Comparison of ENCODE assay signal across 29 cellular contexts in the genomic region with DNA sequence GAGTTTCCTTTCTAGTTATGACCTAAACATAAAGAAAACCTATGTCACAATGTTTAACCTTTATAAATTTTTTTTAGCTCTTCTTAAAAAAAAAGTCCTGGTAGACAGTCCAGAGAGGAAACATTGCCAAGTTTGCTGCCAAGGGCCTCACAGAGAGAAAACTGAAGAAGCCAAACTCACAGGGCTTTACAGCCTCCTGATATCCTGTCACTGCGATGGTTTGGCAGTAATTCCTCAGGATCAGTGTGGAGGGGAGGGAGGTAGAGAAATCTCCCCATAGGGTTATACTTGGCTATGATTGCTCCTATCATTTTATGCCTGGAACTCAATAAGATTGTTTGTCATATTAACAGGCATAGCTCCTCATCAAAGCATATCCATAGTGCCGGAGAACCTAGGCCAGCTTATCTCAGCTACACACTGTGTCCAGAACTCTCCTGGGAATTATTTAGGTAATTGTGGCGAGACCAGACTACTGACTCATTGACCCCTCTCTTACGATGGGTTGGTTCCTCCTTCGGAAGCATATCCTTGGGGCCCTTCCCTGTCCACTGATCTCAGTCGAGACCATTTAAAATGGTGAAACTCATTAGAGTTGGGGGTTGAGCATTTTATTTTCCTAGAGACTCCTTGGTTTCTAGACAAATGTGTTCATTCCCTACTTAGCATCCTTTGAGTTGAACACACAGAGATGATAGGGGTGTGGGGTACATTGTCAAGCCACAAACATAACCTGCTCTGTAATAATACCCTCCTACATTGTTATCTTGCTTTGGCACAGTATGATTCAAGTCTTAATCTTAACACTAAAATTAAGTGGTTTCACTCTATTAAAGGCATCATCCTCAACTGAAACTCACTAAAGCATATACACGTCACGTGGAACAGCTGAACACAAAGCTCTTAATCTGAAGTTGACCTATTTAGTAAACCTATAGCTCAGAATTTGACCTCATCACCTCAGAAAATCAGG. TPM values are rescaled to one million over a fixed set of nuclear protein-coding genes. Genes with fewer than 3 reads are reported as not detected.
DNase-seq lines count a peak whose midpoint lies in the region; ATAC-seq, FAIRE-seq and TF ChIP-seq lines count a peak whose summit lies in the region.
"Had no signal": no experiment of that assay in that cellular context is flagged by ENCODE, and none has a peak within 500 bp of the region (broad histone marks: within the 10 kb centered on the region; RNA-seq: fewer than 3 reads in every experiment).

No MANE protein-coding gene starts in this region.

- H3K79me2 ChIP-seq in astrocyte (ENCODE audit: insufficient read depth, low read length): no peaks in the 10 kb centered on the region
- no peaks in the 10 kb centered on the region for H3K79me2 ChIP-seq in smooth muscle cell (ENCODE audit: low read depth)
- no peaks in the 10 kb centered on the region for H3K79me2 ChIP-seq in mesendoderm (ENCODE audit: control insufficient read depth, insufficient read depth, low read length)

- no peak overlapping the region for H2AFZ ChIP-seq in astrocyte (ENCODE audit: low read depth, low read length)
- H2AFZ ChIP-seq in smooth muscle cell (ENCODE audit: low read depth): no peak overlapping the region

- no peaks in the 10 kb centered on the region for H3K27me3 ChIP-seq in astrocyte (ENCODE audit: insufficient read depth, low read length)
- no peaks in the 10 kb centered on the region for H3K27me3 ChIP-seq in esophagus (ENCODE audit: control insufficient read depth in 1 of 2, insufficient read depth in 2 of 2, low read length in 2 of 2)
- H3K27me3 ChIP-seq in smooth muscle cell (ENCODE audit: low read depth): no peaks in the 10 kb centered on the region
- no peaks in the 10 kb centered on the region for H3K27me3 ChIP-seq in mesendoderm (ENCODE audit: insufficient read depth, low read length, poor library complexity)
- H3K27me3 ChIP-seq: ovary had no signal

- H3K4ac ChIP-seq in mesendoderm (ENCODE audit: low read depth, low read length): no peak overlapping the region

- no peak overlapping the region for H2AK5ac ChIP-seq in mesendoderm (ENCODE audit: low read length)

- H3K36me3 ChIP-seq in astrocyte (ENCODE audit: insufficient read depth, low read length) (no peaks in the 10 kb centered on the region), esophagus (ENCODE audit: control insufficient read depth in 2 of 2, insufficient read depth in 2 of 2, low read length in 1 of 2) (no peaks in the 10 kb centered on the region), smooth muscle cell (ENCODE audit: low read depth) (no peaks in the 10 kb centered on the region), mesendoderm (ENCODE audit: control insufficient read depth, insufficient read depth, low read length) (no peaks in the 10 kb centered on the region)
- H3K36me3 ChIP-seq: ovary had no signal

- no peak for FAIRE-seq in astrocyte (lab: Jason Lieb, UNC)
- FAIRE-seq: A204.1, endometrium, keratinocyte, small intestine had no signal

- H3K27ac ChIP-seq in astrocyte (ENCODE audit: low read depth, low read length) (no peak overlapping the region), esophagus (ENCODE audit: low read depth in 2 of 2, low read length in 1 of 2) (peak overlapping the region; percentile 61 to 63), smooth muscle cell (ENCODE audit: low read depth) (peak overlapping the region; percentile 73), mesendoderm (ENCODE audit: low read depth, low read length) (no peak overlapping the region)
- H3K27ac ChIP-seq: ovary, VCaP had no signal

- H3K23ac ChIP-seq in mesendoderm (ENCODE audit: low read length): no peak overlapping the region

- H3K79me1 ChIP-seq in mesendoderm (ENCODE audit: low read length): no peaks in the 10 kb centered on the region

- no peak overlapping the region for H3K4me3 Mint-ChIP-seq in activated CD4-positive, alpha-beta T cell treated with anti-CD3 and anti-CD28 coated beads for 36 hours
- H3K4me3 Mint-ChIP-seq in astrocyte (ENCODE audit: unreplicated experiment): no peak overlapping the region
- H3K4me3 Mint-ChIP-seq: activated naive CD4-positive, alpha-beta T cell treated with anti-CD3 and anti-CD28 coated beads, Interleukin-2, amount 10 ng/mL, durations not matched to agents 7 days and 5 days; activated T-helper 1 cell treated with anti-CD3 and anti-CD28 coated beads, Interleukin-12 subunit alpha, Interleukin-12 subunit beta, Interleukin-2, Interleukin-4 antibody, amounts not matched to agents 30 ng/mL and 10 ng/mL and 1 ng/mL, durations not matched to agents 14 hours and 24 hours and 36 hours; CD4-positive, alpha-beta memory T cell; GM23338; IgD-negative memory B cell; T-helper 2 cell treated with Interferon-gamma antibody and Interleukin-4, amounts not matched to agents 5 μg/mL and 100 μg/mL, for 36 hours had no signal

- H3K4me3 ChIP-seq in astrocyte (ENCODE audit: insufficient read depth, low read depth, low read length) (no peak overlapping the region), esophagus (ENCODE audit: low read depth in 1 of 2, low read length in 2 of 2) (no peak overlapping the region), smooth muscle cell (no peak overlapping the region), mesendoderm (ENCODE audit: low read length) (no peak overlapping the region)
- H3K4me3 ChIP-seq: GM23338, mucosa of descending colon, ovary had no signal

- H3F3A ChIP-seq in smooth muscle cell (ENCODE audit: low read depth): no peaks in the 10 kb centered on the region

- H4K20me1 ChIP-seq in astrocyte (ENCODE audit: insufficient read depth, low read length): no peaks in the 10 kb centered on the region
- no peaks in the 10 kb centered on the region for H4K20me1 ChIP-seq in smooth muscle cell (ENCODE audit: low read depth)

- no peaks in the 10 kb centered on the region for H3K9me3 Mint-ChIP-seq in activated CD4-positive, alpha-beta T cell treated with anti-CD3 and anti-CD28 coated beads for 36 hours (ENCODE audit: low read depth)
- no peaks in the 10 kb centered on the region for H3K9me3 Mint-ChIP-seq in astrocyte (ENCODE audit: unreplicated experiment)
- H3K9me3 Mint-ChIP-seq: activated naive CD4-positive, alpha-beta T cell treated with anti-CD3 and anti-CD28 coated beads, Interleukin-2, amount 10 ng/mL, durations not matched to agents 7 days and 5 days; CD4-positive, alpha-beta memory T cell; GM23338; IgD-negative memory B cell; T-helper 2 cell treated with Interferon-gamma antibody and Interleukin-4, amounts not matched to agents 5 μg/mL and 100 μg/mL, for 36 hours had no signal

- peaks cover 11% of the 10 kb centered on the region for H3K4me1 Mint-ChIP-seq in activated CD4-positive, alpha-beta T cell treated with anti-CD3 and anti-CD28 coated beads for 36 hours
- peaks cover 15% of the 10 kb centered on the region for H3K4me1 Mint-ChIP-seq in astrocyte (ENCODE audit: low read depth, unreplicated experiment)
- H3K4me1 Mint-ChIP-seq: GM23338 had no signal

- TF ChIP-seq CTCF in astrocyte (IDR thresholded peaks at IDR 0.05; ENCODE audit: insufficient read depth, low read depth, low read length) (no peak), smooth muscle cell (IDR thresholded peaks at IDR 0.05; ENCODE audit: borderline replicate concordance, insufficient read depth, poor library complexity, severe bottlenecking) (no peak)

- intact Hi-C loops in activated CD4-positive, alpha-beta T cell treated with anti-CD3 and anti-CD28 coated beads for 36 hours (cut with DNase I, micrococcal nuclease): no loop called here

- H3K36me3 Mint-ChIP-seq in activated CD4-positive, alpha-beta T cell treated with anti-CD3 and anti-CD28 coated beads for 36 hours (ENCODE audit: low read depth): no peaks in the 10 kb centered on the region
- H3K36me3 Mint-ChIP-seq in astrocyte (ENCODE audit: low read depth, unreplicated experiment): no peaks in the 10 kb centered on the region
- H3K36me3 Mint-ChIP-seq: activated naive CD4-positive, alpha-beta T cell treated with anti-CD3 and anti-CD28 coated beads, Interleukin-2, amount 10 ng/mL, durations not matched to agents 7 days and 5 days; CD4-positive, alpha-beta memory T cell; IgD-negative memory B cell had no signal

- no peak for DNase-seq in activated CD4-positive, alpha-beta T cell treated with anti-CD3 and anti-CD28 coated beads for 36 hours
- no peak for DNase-seq in activated CD4-positive, alpha-beta T cell treated with anti-CD3 and anti-CD28 coated beads, Interleukin-2, amount 50 U/mL, for 4 hours
- DNase-seq in astrocyte (ENCODE audit: low read depth) (peak; percentile 82), smooth muscle cell (lab: John Stamatoyannopoulos, UW; ENCODE audit: unreplicated experiment) (no peak), mesendoderm (no peak), NCI-H2196 (lab: John Stamatoyannopoulos, UW; ENCODE audit: unreplicated experiment) (no peak), NCI-H1092 (lab: John Stamatoyannopoulos, UW) (no peak)
- DNase-seq: activated naive CD4-positive, alpha-beta T cell treated with anti-CD3 and anti-CD28 coated beads, Interleukin-2, amount 10 ng/mL, durations not matched to agents 7 days and 5 days; amygdala; CD4-positive, alpha-beta memory T cell; dermis blood vessel endothelial cell; EL; left ventricle myocardium superior; mucosa of descending colon; NCI-H2029 treated with DMSO at 0.1 percent for 48 hours; NCI-H748 treated with DMSO at 0.1 percent for 48 hours; ovary; small intestine; trophoblast cell had no signal

- no peak overlapping the region for H2BK120ac ChIP-seq in mesendoderm (ENCODE audit: low read depth, low read length)

- H4K8ac ChIP-seq in mesendoderm (ENCODE audit: low read depth, low read length): no peak overlapping the region

- no peak overlapping the region for H2BK5ac ChIP-seq in mesendoderm (ENCODE audit: low read length)

- no peak overlapping the region for H3K56ac ChIP-seq in mesendoderm (ENCODE audit: low read length)

- no peak overlapping the region for H3K9ac ChIP-seq in astrocyte (ENCODE audit: low read length)
- peak overlapping the region; percentile 25 for H3K9ac ChIP-seq in smooth muscle cell (ENCODE audit: low read depth)
- no peak overlapping the region for H3K9ac ChIP-seq in mesendoderm (ENCODE audit: low read length)

- ATAC-seq in activated CD4-positive, alpha-beta T cell treated with anti-CD3 and anti-CD28 coated beads for 36 hours: peak; percentile 26
- ATAC-seq: GM23338, left ventricle myocardium superior, mucosa of descending colon had no signal

- peak overlapping the region; percentile 1 for H3K4me2 ChIP-seq in astrocyte (ENCODE audit: low read length)
- H3K4me2 ChIP-seq in smooth muscle cell: peak overlapping the region; percentile 2
- no peak overlapping the region for H3K4me2 ChIP-seq in mesendoderm (ENCODE audit: low read length)
- H3K4me2 ChIP-seq: GM23338 had no signal

- no peak overlapping the region for H3K18ac ChIP-seq in mesendoderm (ENCODE audit: low read length)

- H3K27me3 Mint-ChIP-seq in activated CD4-positive, alpha-beta T cell treated with anti-CD3 and anti-CD28 coated beads for 36 hours: peaks cover 4% of the 10 kb centered on the region
- no peaks in the 10 kb centered on the region for H3K27me3 Mint-ChIP-seq in astrocyte (ENCODE audit: low read depth, unreplicated experiment)
- H3K27me3 Mint-ChIP-seq: activated naive CD4-positive, alpha-beta T cell treated with anti-CD3 and anti-CD28 coated beads, Interleukin-2, amount 10 ng/mL, durations not matched to agents 7 days and 5 days; CD4-positive, alpha-beta memory T cell had no signal

- H3K9me3 ChIP-seq in astrocyte (ENCODE audit: insufficient read depth, low read depth, low read length): no peaks in the 10 kb centered on the region
- H3K9me3 ChIP-seq in esophagus (ENCODE audit: control insufficient read depth in 2 of 2, insufficient read depth in 1 of 2, low read depth in 1 of 2, low read length in 1 of 2): no peaks in the 10 kb centered on the region
- no peaks in the 10 kb centered on the region for H3K9me3 ChIP-seq in smooth muscle cell (replicated peaks; ENCODE audit: low read depth)
- H3K9me3 ChIP-seq: mucosa of descending colon, ovary had no signal

- CTCF ChIA-PET in activated CD4-positive, alpha-beta T cell treated with anti-CD3 and anti-CD28 coated beads for 36 hours (lab: Charles Lee): no interaction called here

- H2BK15ac ChIP-seq in mesendoderm (replicated peaks; ENCODE audit: low read depth): no peak overlapping the region

- H3K27ac Mint-ChIP-seq in activated CD4-positive, alpha-beta T cell treated with anti-CD3 and anti-CD28 coated beads for 36 hours: no peak overlapping the region
- H3K27ac Mint-ChIP-seq in astrocyte (ENCODE audit: unreplicated experiment): no peak overlapping the region
- H3K27ac Mint-ChIP-seq: activated naive CD4-positive, alpha-beta T cell treated with anti-CD3 and anti-CD28 coated beads, Interleukin-2, amount 10 ng/mL, durations not matched to agents 7 days and 5 days; activated T-helper 1 cell treated with anti-CD3 and anti-CD28 coated beads, Interleukin-12 subunit alpha, Interleukin-12 subunit beta, Interleukin-2, Interleukin-4 antibody, amounts not matched to agents 30 ng/mL and 10 ng/mL and 1 ng/mL, durations not matched to agents 14 hours and 24 hours and 36 hours; CD4-positive, alpha-beta memory T cell; GM23338; IgD-negative memory B cell; T-helper 2 cell treated with Interferon-gamma antibody and Interleukin-4, amounts not matched to agents 5 μg/mL and 100 μg/mL, for 36 hours had no signal

- H4K5ac ChIP-seq in mesendoderm (ENCODE audit: low read length): no peak overlapping the region

- peaks cover under 1% of the 10 kb centered on the region for H3K4me1 ChIP-seq in astrocyte (ENCODE audit: insufficient read depth, low read length)
- no peaks in the 10 kb centered on the region for H3K4me1 ChIP-seq in esophagus (ENCODE audit: control insufficient read depth in 2 of 2, insufficient read depth in 2 of 2, low read length in 1 of 2)
- H3K4me1 ChIP-seq in smooth muscle cell (ENCODE audit: low read depth): no peaks in the 10 kb centered on the region
- no peaks in the 10 kb centered on the region for H3K4me1 ChIP-seq in mesendoderm (ENCODE audit: control insufficient read depth, low read depth, low read length)

- POLR2A ChIA-PET in activated CD4-positive, alpha-beta T cell treated with anti-CD3 and anti-CD28 coated beads for 36 hours (lab: Charles Lee): no interaction called here

- 81% methylated on average over 8 of the region's 8 CpGs for whole genome bisulfite sequencing in esophagus, 2 donors
- WGBS in smooth muscle cell (ENCODE audit: low lambda C conversion rate): 39% methylated on average over 8 of the region's 8 CpGs
- WGBS in mesendoderm (ENCODE audit: extremely low coverage, insufficient coverage, low lambda C conversion rate): no CpG with 5 or more reads among the region's 8 CpGs

RNA-seq across cellular contexts. Expression of a gene that starts 53.4 kb away (rescaled TPM):
- total RNA-seq in activated CD4-positive, alpha-beta T cell treated with anti-CD3 and anti-CD28 coated beads for 36 hours: not detected
- total RNA-seq in astrocyte: 0.10 TPM in 1 of 2 replicates, not detected in the other
- 10 to 100 TPM in 1 of 2 donors, 1 to 10 TPM in 1; 6.1 to 10.3 TPM for polyA plus RNA-seq in esophagus
- 0.09 TPM in 1 of 2 replicates, not detected in the other for total RNA-seq in smooth muscle cell
- polyA plus RNA-seq in smooth muscle cell: not detected in 2 replicates
- not detected for polyA plus RNA-seq in mesendoderm (2013, experiment 1 of 2)
- 0.10 TPM for polyA plus RNA-seq in mesendoderm (2013, experiment 2 of 2)
- total RNA-seq: activated T-helper 1 cell treated with anti-CD3 and anti-CD28 coated beads, Interleukin-12 subunit alpha, Interleukin-12 subunit beta, Interleukin-2, Interleukin-4 antibody, amounts not matched to agents 30 ng/mL and 10 ng/mL and 1 ng/mL, durations not matched to agents 14 hours and 24 hours and 36 hours; CD4-positive, alpha-beta memory T cell; left ventricle myocardium superior had no signal
- polyA plus RNA-seq: CD4-positive, alpha-beta memory T cell; IgD-negative memory B cell; neural cell had no signal

Comparison
In these comparisons a context has a peak if more than half of its experiments do, and no peak if none do; other contexts are left out.
1. H3K27ac ChIP-seq: peak in esophagus (2 of 2) and smooth muscle cell (single experiment); none in astrocyte (single experiment) and mesendoderm (single experiment).